In genomic region chr11:11931461-11932055, GRCh38 we compare ENCODE assay signal across 8 cellular contexts.
DNase-seq lines count a peak whose midpoint lies in the region; ATAC-seq and TF ChIP-seq lines count a peak whose summit lies in the region.

No MANE protein-coding gene starts in this region.

- peak; percentile 58 for TF ChIP-seq CTCF in epithelial cell of esophagus (IDR thresholded peaks at IDR 0.05; ENCODE audit: insufficient read depth, low read depth, low read length, missing control alignments)

- ATAC-seq in GM21381 (IDR thresholded peaks at IDR 0.05; ENCODE audit: unreplicated experiment): no peak

- DNase-seq in EL: peak; percentile 72
- peak; percentile 30 for DNase-seq in Jurkat, Clone E6-1 (ENCODE audit: low read depth, low spot score)
- peak; percentile 73 for DNase-seq in RKO (ENCODE audit: low spot score)
- peak; percentile 70 for DNase-seq in epithelial cell of esophagus (ENCODE audit: low read depth)
- DNase-seq in myocyte (ENCODE audit: low read depth): peak; percentile 68
- DNase-seq in islet precursor cell: no peak
- DNase-seq in activated T-cell treated with anti-CD3 and anti-CD28 coated beads, Interleukin-2, amount 50 U/mL, for 1 hour: no peak

- H3K4me3 ChIP-seq in Jurkat, Clone E6-1 (ENCODE audit: low read length): no peak overlapping the region
- H3K4me3 ChIP-seq in epithelial cell of esophagus (ENCODE audit: low read length): no peak overlapping the region

Comparison
In these comparisons a context has a peak if more than half of its experiments do, and no peak if none do; other contexts are left out.
1. DNase-seq: peak in EL (single experiment), Jurkat, Clone E6-1 (single experiment), RKO (single experiment), epithelial cell of esophagus (single experiment) and myocyte (single experiment); none in islet precursor cell (single experiment) and activated T-cell treated with anti-CD3 and anti-CD28 coated beads, Interleukin-2, amount 50 U/mL, for 1 hour (single experiment).